In the genomic region with DNA sequence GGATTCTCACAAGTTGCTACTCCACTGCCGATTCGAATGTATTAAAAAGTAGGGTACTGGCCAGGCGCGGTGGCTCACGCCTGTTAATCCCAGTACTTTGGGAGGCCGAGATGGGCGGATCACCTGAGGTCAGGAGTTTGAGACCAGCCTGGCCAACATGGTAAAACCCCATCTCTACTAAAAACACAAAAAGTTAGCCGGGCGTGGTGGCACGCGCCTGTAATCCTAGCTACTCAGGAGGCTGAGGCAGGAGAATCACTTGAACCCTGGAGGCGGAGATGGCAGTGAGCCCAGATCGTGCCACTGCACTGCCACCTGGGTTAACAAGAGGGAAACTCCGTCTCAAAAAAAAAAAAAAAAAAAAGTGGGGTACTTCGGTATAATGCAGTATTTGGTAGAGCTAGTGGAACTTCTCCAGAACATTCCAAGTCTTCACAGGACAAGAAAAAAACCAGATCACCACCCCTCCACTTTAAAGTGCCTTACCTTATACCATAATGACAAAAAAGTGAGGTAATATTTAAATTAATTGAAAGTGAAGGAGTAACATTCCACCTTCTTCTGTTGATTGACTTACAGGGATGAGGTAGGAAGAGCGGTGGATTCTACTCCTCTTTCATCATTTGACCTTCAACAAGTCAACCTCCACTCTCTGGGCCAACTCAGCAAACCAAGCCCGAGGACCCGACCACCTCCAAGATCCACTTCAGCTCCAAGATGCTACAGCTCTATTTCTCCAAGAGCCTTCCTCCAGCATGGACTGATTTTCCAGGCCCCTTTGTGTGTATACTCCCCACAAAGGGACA, we compare ENCODE assay signal across 2 cellular contexts.
TF ChIP-seq lines count a peak whose summit lies in the region.

No MANE protein-coding gene starts in this region.

TF ChIP-seq in SK-N-SH, 30 proteins besides CTCF, POLR2A, EP300 and RAD21 (continued from another document):
- TF ChIP-seq YY1 (IDR thresholded peaks at IDR 0.05; ENCODE audit: low read depth) = no peak
- TF ChIP-seq MXI1 (IDR thresholded peaks at IDR 0.05; ENCODE audit: low read depth, low read length) = no peak
- TF ChIP-seq JUND (IDR thresholded peaks at IDR 0.05) = no peak
- TF ChIP-seq, protein P1, sequence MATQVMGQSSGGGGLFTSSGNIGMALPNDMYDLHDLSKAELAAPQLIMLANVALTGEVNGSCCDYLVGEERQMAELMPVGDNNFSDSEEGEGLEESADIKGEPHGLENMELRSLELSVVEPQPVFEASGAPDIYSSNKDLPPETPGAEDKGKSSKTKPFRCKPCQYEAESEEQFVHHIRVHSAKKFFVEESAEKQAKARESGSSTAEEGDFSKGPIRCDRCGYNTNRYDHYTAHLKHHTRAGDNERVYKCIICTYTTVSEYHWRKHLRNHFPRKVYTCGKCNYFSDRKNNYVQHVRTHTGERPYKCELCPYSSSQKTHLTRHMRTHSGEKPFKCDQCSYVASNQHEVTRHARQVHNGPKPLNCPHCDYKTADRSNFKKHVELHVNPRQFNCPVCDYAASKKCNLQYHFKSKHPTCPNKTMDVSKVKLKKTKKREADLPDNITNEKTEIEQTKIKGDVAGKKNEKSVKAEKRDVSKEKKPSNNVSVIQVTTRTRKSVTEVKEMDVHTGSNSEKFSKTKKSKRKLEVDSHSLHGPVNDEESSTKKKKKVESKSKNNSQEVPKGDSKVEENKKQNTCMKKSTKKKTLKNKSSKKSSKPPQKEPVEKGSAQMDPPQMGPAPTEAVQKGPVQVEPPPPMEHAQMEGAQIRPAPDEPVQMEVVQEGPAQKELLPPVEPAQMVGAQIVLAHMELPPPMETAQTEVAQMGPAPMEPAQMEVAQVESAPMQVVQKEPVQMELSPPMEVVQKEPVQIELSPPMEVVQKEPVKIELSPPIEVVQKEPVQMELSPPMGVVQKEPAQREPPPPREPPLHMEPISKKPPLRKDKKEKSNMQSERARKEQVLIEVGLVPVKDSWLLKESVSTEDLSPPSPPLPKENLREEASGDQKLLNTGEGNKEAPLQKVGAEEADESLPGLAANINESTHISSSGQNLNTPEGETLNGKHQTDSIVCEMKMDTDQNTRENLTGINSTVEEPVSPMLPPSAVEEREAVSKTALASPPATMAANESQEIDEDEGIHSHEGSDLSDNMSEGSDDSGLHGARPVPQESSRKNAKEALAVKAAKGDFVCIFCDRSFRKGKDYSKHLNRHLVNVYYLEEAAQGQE (IDR thresholded peaks at IDR 0.05; ENCODE audit: low read depth, low read length) = no peak
- TF ChIP-seq TEAD4 (IDR thresholded peaks at IDR 0.05; ENCODE audit: borderline replicate concordance, insufficient read depth) = no peak
- no peak for TF ChIP-seq GATA2 (CRISPR knock-in tag; IDR thresholded peaks at IDR 0.05)
- no peak for TF ChIP-seq FOSL2 (IDR thresholded peaks at IDR 0.05; ENCODE audit: borderline replicate concordance, low read depth)
- no peak for TF ChIP-seq RCOR1 (IDR thresholded peaks at IDR 0.05; ENCODE audit: low read length)
- TF ChIP-seq, protein P2, sequence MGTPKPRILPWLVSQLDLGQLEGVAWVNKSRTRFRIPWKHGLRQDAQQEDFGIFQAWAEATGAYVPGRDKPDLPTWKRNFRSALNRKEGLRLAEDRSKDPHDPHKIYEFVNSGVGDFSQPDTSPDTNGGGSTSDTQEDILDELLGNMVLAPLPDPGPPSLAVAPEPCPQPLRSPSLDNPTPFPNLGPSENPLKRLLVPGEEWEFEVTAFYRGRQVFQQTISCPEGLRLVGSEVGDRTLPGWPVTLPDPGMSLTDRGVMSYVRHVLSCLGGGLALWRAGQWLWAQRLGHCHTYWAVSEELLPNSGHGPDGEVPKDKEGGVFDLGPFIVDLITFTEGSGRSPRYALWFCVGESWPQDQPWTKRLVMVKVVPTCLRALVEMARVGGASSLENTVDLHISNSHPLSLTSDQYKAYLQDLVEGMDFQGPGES (IDR thresholded peaks at IDR 0.05; ENCODE audit: low read depth, low read length) = no peak
- no peak for TF ChIP-seq RFX5 (IDR thresholded peaks at IDR 0.05; ENCODE audit: low read length)
TF ChIP-seq in SK-N-SH: peak in this region for 0.

TF ChIP-seq in SK-N-SH treated with all-trans-retinoic acid at 6 μM for 48 hours, 23 proteins besides CTCF, POLR2A, EP300 and RAD21 (continued from another document):
- TF ChIP-seq ZC3H10 (CRISPR knock-in tag; IDR thresholded peaks at IDR 0.05) (no peak), RARB (CRISPR knock-in tag; IDR thresholded peaks at IDR 0.05) (no peak), PPARA (CRISPR knock-in tag; IDR thresholded peaks at IDR 0.05; ENCODE audit: borderline replicate concordance) (no peak), ZNF70 (CRISPR knock-in tag; IDR thresholded peaks at IDR 0.05) (no peak)
TF ChIP-seq in SK-N-SH treated with all-trans-retinoic acid at 6 μM for 48 hours: peak in this region for 0.
